In genomic region chr1:239707615-239708014, GRCh38 we compare ENCODE assay signal across 26 cellular contexts.
"Had no signal": no experiment of that assay in that cellular context is flagged by ENCODE, and none has a peak within 500 bp of the region (broad histone marks: within the 10 kb centered on the region; RNA-seq: fewer than 3 reads in every experiment).

No MANE protein-coding gene starts in this region.

- ATAC-seq: esophagus mucosa; gastrocnemius medialis; left ventricle myocardium superior; lower lobe of right lung; natural killer cell treated with Interleukin-12 subunit alpha and Interleukin-12 subunit beta and Interleukin-15 and Interleukin-18, amount 100 ng/mL, for 72 hours; right lobe of liver; stimulated activated naive CD8-positive, alpha-beta T cell treated with anti-CD3 and anti-CD28 coated beads, Interleukin-15, amount 100 ng/mL, for 72 hours; upper lobe of right lung had no signal

- H3K4me1 ChIP-seq: gastrocnemius medialis, lower lobe of right lung, parathyroid adenoma, right lobe of liver, suprapubic skin, transverse colon, upper lobe of right lung, uterus had no signal

- H3K27me3 ChIP-seq: gastrocnemius medialis, neural progenitor cell, right lobe of liver, suprapubic skin, transverse colon, upper lobe of right lung, uterus had no signal

- H3K4me3 ChIP-seq: gastrocnemius medialis, lower lobe of right lung, neural progenitor cell, right lobe of liver, suprapubic skin, transverse colon, upper lobe of right lung, uterus had no signal

- H3K27ac Mint-ChIP-seq: dendritic cell treated with granulocyte-macrophage colony-stimulating factor and Interleukin-4, amounts not matched to agents 40 ng/mL and 50 ng/mL, for 4 days; endodermal cell; neural progenitor cell; progenitor cell of endocrine pancreas; stimulated activated naive CD8-positive, alpha-beta T cell treated with anti-CD3 and anti-CD28 coated beads, Interleukin-15, amount 100 ng/mL, for 72 hours had no signal

- H3K9me3 ChIP-seq: gastrocnemius medialis, lower lobe of right lung, right lobe of liver, suprapubic skin, transverse colon, upper lobe of right lung, uterus had no signal

- H3K36me3 Mint-ChIP-seq: neural progenitor cell had no signal

- H3K9me3 Mint-ChIP-seq: dendritic cell treated with granulocyte-macrophage colony-stimulating factor and Interleukin-4, amounts not matched to agents 40 ng/mL and 50 ng/mL, for 4 days; endodermal cell; natural killer cell treated with Interleukin-12 subunit alpha and Interleukin-12 subunit beta and Interleukin-15 and Interleukin-18, amount 100 ng/mL, for 72 hours; neural progenitor cell had no signal

- DNase-seq: effector CD8-positive, alpha-beta T cell; endodermal cell; foreskin fibroblast; gastrocnemius medialis; head of caudate nucleus; left ventricle myocardium superior; lower lobe of right lung; right lobe of liver; small intestine; stimulated activated CD4-positive, alpha-beta T cell treated with anti-CD3 and anti-CD28 coated beads, Interleukin-15, amount 100 ng/mL, for 24 hours; stimulated activated CD4-positive, alpha-beta T cell treated with anti-CD3 and anti-CD28 coated beads, Interleukin-4, amount 100 ng/mL, for 1 hour; stimulated activated CD8-positive, alpha-beta memory T cell treated with anti-CD3 and anti-CD28 coated beads, Interleukin-4, amount 100 ng/mL, for 48 hours; stimulated activated naive CD4-positive, alpha-beta T cell; stimulated activated naive CD8-positive, alpha-beta T cell treated with anti-CD3 and anti-CD28 coated beads, Interleukin-15, amount 100 ng/mL, for 72 hours; transverse colon; upper lobe of right lung; uterus had no signal

- FAIRE-seq: keratinocyte, small intestine had no signal

- H3K4me3 Mint-ChIP-seq: dendritic cell treated with granulocyte-macrophage colony-stimulating factor and Interleukin-4, amounts not matched to agents 40 ng/mL and 50 ng/mL, for 4 days; endodermal cell; natural killer cell treated with Interleukin-12 subunit alpha and Interleukin-12 subunit beta and Interleukin-15 and Interleukin-18, amount 100 ng/mL, for 72 hours; neural progenitor cell; stimulated activated naive CD8-positive, alpha-beta T cell treated with anti-CD3 and anti-CD28 coated beads, Interleukin-15, amount 100 ng/mL, for 72 hours had no signal

- H3K27ac ChIP-seq: epithelial cell of prostate, gastrocnemius medialis, lower lobe of right lung, neural progenitor cell, parathyroid adenoma, right lobe of liver, suprapubic skin, transverse colon, upper lobe of right lung had no signal

- H3K36me3 ChIP-seq: gastrocnemius medialis, lower lobe of right lung, neural progenitor cell, right lobe of liver, suprapubic skin, transverse colon, upper lobe of right lung, uterus had no signal

- H3K27me3 Mint-ChIP-seq: dendritic cell treated with granulocyte-macrophage colony-stimulating factor and Interleukin-4, amounts not matched to agents 40 ng/mL and 50 ng/mL, for 4 days; natural killer cell treated with Interleukin-12 subunit alpha and Interleukin-12 subunit beta and Interleukin-15 and Interleukin-18, amount 100 ng/mL, for 72 hours; progenitor cell of endocrine pancreas; stimulated activated naive CD8-positive, alpha-beta T cell treated with anti-CD3 and anti-CD28 coated beads, Interleukin-15, amount 100 ng/mL, for 72 hours had no signal
